8 cellular contexts compared by ENCODE assay signal in genomic region chr2:179898873-179899272, GRCh38. TPM values are rescaled to one million over a fixed set of nuclear protein-coding genes. Genes with fewer than 3 reads are reported as not detected.
A peak's percentile ranks its signal among the peaks of the same experiment; 100 is the strongest.
DNase-seq lines count a peak whose midpoint lies in the region; ATAC-seq and TF ChIP-seq lines count a peak whose summit lies in the region.

No MANE protein-coding gene starts in this region.

- intact Hi-C loops in CD14-positive monocyte (cut with micrococcal nuclease) (no loop called here), heart right ventricle (cut with DNase I) (no loop called here)

- ATAC-seq in GM19395 (IDR thresholded peaks at IDR 0.05; ENCODE audit: unreplicated experiment) (peak; percentile 89), HG03558 (IDR thresholded peaks at IDR 0.05; ENCODE audit: extremely low read depth, unreplicated experiment) (peak; percentile 63), heart right ventricle (no peak)
- ATAC-seq in activated CD4-positive, CD25-positive, alpha-beta regulatory T cell treated with anti-CD3 and anti-CD28 coated beads, Interleukin-2, amount 50 U/mL, for 24 hours = no peak

- H3F3A ChIP-seq in DOHH2 (ENCODE audit: control insufficient read depth, insufficient read depth) = no peaks in the 10 kb centered on the region; the same call in 1 of the 2 replicates

- H3K27ac ChIP-seq in DOHH2 (ENCODE audit: low read depth, low read length) (no peak overlapping the region), heart right ventricle (no peak overlapping the region)

- peak; percentile 75 for DNase-seq in RPMI8226
- peak; percentile 76 for DNase-seq in iPS DF 4.7 (ENCODE audit: extremely low read depth, low spot score)
- DNase-seq in CD14-positive monocyte (ENCODE audit: low spot score) = no peak
- no peak for DNase-seq in heart right ventricle

- peaks cover 0 to 8% (median 3%) of the 10 kb centered on the region in 7 donors for H3K9me3 Mint-ChIP-seq in CD14-positive monocyte

- H3K27me3 Mint-ChIP-seq in CD14-positive monocyte (ENCODE audit: low read depth in 3 of 3) = no peaks in the 10 kb centered on the region

- H3K79me2 ChIP-seq in DOHH2 (ENCODE audit: control insufficient read depth, low read length) = no peaks in the 10 kb centered on the region

- H3K4me1 Mint-ChIP-seq in CD14-positive monocyte = no peaks in the 10 kb centered on the region

- TF ChIP-seq CTCF in DOHH2 (IDR thresholded peaks at IDR 0.05; ENCODE audit: low read depth, low read length, poor library complexity, severe bottlenecking) = peak; percentile 80
- no peak for TF ChIP-seq CTCF in CD14-positive monocyte (IDR thresholded peaks at IDR 0.05)
- peak in 2 of 9 donors; percentile 12 to 15 for TF ChIP-seq CTCF in heart right ventricle (IDR thresholded peaks at IDR 0.05)

- 70 to 79% methylated on average over 4 of the region's 4 CpGs for WGBS in heart right ventricle, 2 donors

- no peak overlapping the region for H3K4me3 ChIP-seq in DOHH2 (ENCODE audit: low read length)
- H3K4me3 ChIP-seq in heart right ventricle = no peak overlapping the region

- H3K36me3 ChIP-seq in DOHH2 (ENCODE audit: control insufficient read depth, low read length) = no peaks in the 10 kb centered on the region
- H3K36me3 ChIP-seq in heart right ventricle = no peaks in the 10 kb centered on the region

- no peaks in the 10 kb centered on the region for H3K36me3 Mint-ChIP-seq in CD14-positive monocyte

- H3K4me1 ChIP-seq in DOHH2 (ENCODE audit: control insufficient read depth, low read length) = peaks cover 12% of the 10 kb centered on the region
- H3K4me1 ChIP-seq in heart right ventricle = no peaks in the 10 kb centered on the region

- H4K20me1 ChIP-seq in DOHH2 (ENCODE audit: control insufficient read depth, insufficient read depth, low read depth, low read length) = no peaks in the 10 kb centered on the region

- peaks cover 7% of the 10 kb centered on the region; the same call in 1 of the 2 replicates for H3K9me3 ChIP-seq in DOHH2 (ENCODE audit: control insufficient read depth, insufficient read depth, low read length)
- peaks cover 0 to 8% (median 0%) of the 10 kb centered on the region in 11 donors for H3K9me3 ChIP-seq in heart right ventricle

- H3K27me3 ChIP-seq in DOHH2 (ENCODE audit: control insufficient read depth, low read length) (no peaks in the 10 kb centered on the region), heart right ventricle (no peaks in the 10 kb centered on the region)

- H3K4me2 ChIP-seq in DOHH2 (ENCODE audit: low read length) = no peak overlapping the region

- H3K9me2 ChIP-seq in DOHH2 (replicated peaks; ENCODE audit: control insufficient read depth, low read length) = no peaks in the 10 kb centered on the region

- no peak overlapping the region for H3K27ac Mint-ChIP-seq in CD14-positive monocyte

- H3K4me3 Mint-ChIP-seq in CD14-positive monocyte = no peak overlapping the region

RNA-seq across cellular contexts. Expression of gene ZNF385B, which starts 37.5 kb away (rescaled TPM):
- not detected for polyA plus RNA-seq in CD14-positive monocyte
- 10 to 100 TPM in 2 of 10 donors, 1 to 10 TPM in 5, under 1 TPM in 3; 0.19 to 19.7 (median 2.0) TPM for total RNA-seq in heart right ventricle
- polyA plus RNA-seq in heart right ventricle = under 1 TPM; 0.26 to 0.59 TPM

Comparison
In these comparisons a context has a peak if more than half of its experiments do, and no peak if none do; other contexts are left out.
1. ATAC-seq: peak in GM19395 (single experiment) and HG03558 (single experiment); none in activated CD4-positive, CD25-positive, alpha-beta regulatory T cell treated with anti-CD3 and anti-CD28 coated beads, Interleukin-2, amount 50 U/mL, for 24 hours (0 of 2) and heart right ventricle (0 of 8).
2. DNase-seq: peak in RPMI8226 (single experiment) and iPS DF 4.7 (single experiment); none in CD14-positive monocyte (single experiment) and heart right ventricle (0 of 2).